ENCODE assay signal across 14 cellular contexts in genomic region chr5:133359861-133360260, GRCh38.
DNase-seq lines count a peak whose midpoint lies in the region; ATAC-seq and TF ChIP-seq lines count a peak whose summit lies in the region.
"Had no signal": no experiment of that assay in that cellular context is flagged by ENCODE, and none has a peak within 500 bp of the region (broad histone marks: within the 10 kb centered on the region; RNA-seq: fewer than 3 reads in every experiment).

No MANE protein-coding gene starts in this region.

- H3K9me3 ChIP-seq in esophagus squamous epithelium: no peaks in the 10 kb centered on the region
- H3K9me3 ChIP-seq: HAP-1 had no signal

- no peak for TF ChIP-seq POLR2A in esophagus squamous epithelium (IDR thresholded peaks at IDR 0.05)

- no peaks in the 10 kb centered on the region for H3K9me2 ChIP-seq in GM23338 (ENCODE audit: insufficient read depth)

- H3K4me1 Mint-ChIP-seq in GM23338 (peaks cover 31% of the 10 kb centered on the region), neural crest cell (peaks cover 46% of the 10 kb centered on the region), type B pancreatic cell (ENCODE audit: unreplicated experiment) (peaks cover 43% of the 10 kb centered on the region)
- H3K4me1 Mint-ChIP-seq: B cell; CD4-positive, alpha-beta memory T cell had no signal

- ATAC-seq in GM23338 (no peak), HG03520 (IDR thresholded peaks at IDR 0.05; ENCODE audit: unreplicated experiment) (no peak), GM19023 (IDR thresholded peaks at IDR 0.05; ENCODE audit: unreplicated experiment) (no peak)
- ATAC-seq: HepG2 had no signal

- H3K27me3 Mint-ChIP-seq in GM23338 (ENCODE audit: insufficient read depth, low read depth, poor library complexity) (peaks cover 7% of the 10 kb centered on the region), neural crest cell (ENCODE audit: low read depth) (no peaks in the 10 kb centered on the region), type B pancreatic cell (no peaks in the 10 kb centered on the region)

- TF ChIP-seq CTCF in GM23338 (conservative IDR thresholded peaks at IDR 0.05; ENCODE audit: low read depth in 2 of 2) (no peak), neural crest cell (conservative IDR thresholded peaks at IDR 0.05) (no peak), type B pancreatic cell (conservative IDR thresholded peaks at IDR 0.05) (no peak), esophagus squamous epithelium (IDR thresholded peaks at IDR 0.05) (no peak)

- H3K36me3 ChIP-seq in GM23338 (ENCODE audit: insufficient read depth): no peaks in the 10 kb centered on the region
- no peaks in the 10 kb centered on the region for H3K36me3 ChIP-seq in esophagus squamous epithelium
- H3K36me3 ChIP-seq: HAP-1 had no signal

- H3K9me3 Mint-ChIP-seq in GM23338 (no peaks in the 10 kb centered on the region; the same call in 2 of the 3 replicates), neural crest cell (no peaks in the 10 kb centered on the region), type B pancreatic cell (no peaks in the 10 kb centered on the region)
- H3K9me3 Mint-ChIP-seq: CD4-positive, alpha-beta memory T cell had no signal

- H3K4me3 Mint-ChIP-seq in GM23338 (no peak overlapping the region), neural crest cell (no peak overlapping the region), type B pancreatic cell (no peak overlapping the region)
- H3K4me3 Mint-ChIP-seq: B cell had no signal

- H3K27ac Mint-ChIP-seq in GM23338: no peak overlapping the region
- H3K27ac Mint-ChIP-seq in neural crest cell (ENCODE audit: unreplicated experiment): peak overlapping the region; percentile 64
- H3K27ac Mint-ChIP-seq in type B pancreatic cell: no peak overlapping the region
- H3K27ac Mint-ChIP-seq: B cell had no signal

- H3K4me1 ChIP-seq in GM23338 (ENCODE audit: insufficient read depth) (peaks cover 33% of the 10 kb centered on the region), esophagus squamous epithelium (no peaks in the 10 kb centered on the region)
- H3K4me1 ChIP-seq: HAP-1 had no signal

- WGBS in esophagus squamous epithelium, 2 donors: 81 to 87% methylated on average over 6 to 7 of the region's 8 CpGs

- H2AFZ ChIP-seq in GM23338: peak overlapping the region; percentile 25; the same call in 1 of the 2 replicates

- no peaks in the 10 kb centered on the region for H3F3A ChIP-seq in GM23338 (replicated peaks; ENCODE audit: low read depth)

- H3K36me3 Mint-ChIP-seq in GM23338 (ENCODE audit: low read depth) (no peaks in the 10 kb centered on the region), neural crest cell (ENCODE audit: low read depth) (no peaks in the 10 kb centered on the region), type B pancreatic cell (no peaks in the 10 kb centered on the region)
- H3K36me3 Mint-ChIP-seq: CD4-positive, alpha-beta memory T cell had no signal

- no peak overlapping the region for H3K27ac ChIP-seq in GM23338 (ENCODE audit: low read depth)
- no peak overlapping the region for H3K27ac ChIP-seq in esophagus squamous epithelium

- H4K20me1 ChIP-seq in GM23338 (replicated peaks; ENCODE audit: insufficient read depth): no peaks in the 10 kb centered on the region

- no peak overlapping the region for H3K4me2 ChIP-seq in GM23338

- no peaks in the 10 kb centered on the region for H3K79me2 ChIP-seq in GM23338 (replicated peaks; ENCODE audit: insufficient read depth)

- no peaks in the 10 kb centered on the region for H3K27me3 ChIP-seq in GM23338 (ENCODE audit: insufficient read depth)
- H3K27me3 ChIP-seq in esophagus squamous epithelium: peaks cover 0 to 3% (median 0%) of the 10 kb centered on the region in 4 donors

- intact Hi-C loops in esophagus squamous epithelium (cut with DNase I): no loop called here

- no peak for DNase-seq in GM23338 (ENCODE audit: low spot score)
- peak; percentile 31 for DNase-seq in ecto neural progenitor cell (ENCODE audit: low spot score)
- DNase-seq in neural crest cell (ENCODE audit: low read depth, low spot score): no peak
- DNase-seq in type B pancreatic cell (ENCODE audit: extremely low spot score, unreplicated experiment): peak; percentile 52
- no peak for DNase-seq in esophagus squamous epithelium (lab: John Stamatoyannopoulos, UW)
- DNase-seq: C1 segment of cervical spinal cord; CD4-positive, alpha-beta memory T cell; DMS79; GOT3 had no signal

- H3K4me3 ChIP-seq in GM23338 (no peak overlapping the region), esophagus squamous epithelium (no peak overlapping the region)
- H3K4me3 ChIP-seq: HAP-1 had no signal

TF ChIP-seq in GM23338, 12 proteins besides CTCF, POLR2A, EP300 and RAD21 (continues in another document):
- TF ChIP-seq NANOG (IDR thresholded peaks at IDR 0.05; ENCODE audit: borderline replicate concordance) (no peak), ZNF462 (CRISPR knock-in tag; IDR thresholded peaks at IDR 0.05) (no peak), EZH2 (IDR thresholded peaks at IDR 0.05; ENCODE audit: low read depth, unreplicated experiment) (no peak), ETS1 (IDR thresholded peaks at IDR 0.05) (no peak), STAT1 (IDR thresholded peaks at IDR 0.05; ENCODE audit: unreplicated experiment) (no peak), EZH2phosphoT487 (IDR thresholded peaks at IDR 0.05; ENCODE audit: unreplicated experiment) (no peak), POLR2AphosphoS5 (IDR thresholded peaks at IDR 0.05; ENCODE audit: low read depth) (no peak)

Comparison
In these comparisons a context has a peak if more than half of its experiments do, and no peak if none do; other contexts are left out.
1. DNase-seq: peak in ecto neural progenitor cell (single experiment) and type B pancreatic cell (single experiment); none in GM23338 (single experiment), neural crest cell (single experiment) and esophagus squamous epithelium (single experiment).